ENCODE assay signal across 1 cellular context in genomic region chr13:93771229-93771628, GRCh38.
TF ChIP-seq lines count a peak whose summit lies in the region.

No MANE protein-coding gene starts in this region.

TF ChIP-seq in SK-N-SH, 30 proteins besides CTCF, POLR2A, EP300 and RAD21 (continued from another document):
- TF ChIP-seq GATA2 (CRISPR knock-in tag; IDR thresholded peaks at IDR 0.05) (no peak), RXRA (IDR thresholded peaks at IDR 0.05; ENCODE audit: borderline replicate concordance, low read depth) (no peak), MEF2A (IDR thresholded peaks at IDR 0.05; ENCODE audit: borderline replicate concordance, low read depth) (no peak), USF2 (IDR thresholded peaks at IDR 0.05; ENCODE audit: borderline replicate concordance, low read depth, low read length) (no peak), CHD2 (IDR thresholded peaks at IDR 0.05; ENCODE audit: low read length, partially characterized antibody) (no peak), TAF1 (IDR thresholded peaks at IDR 0.05; ENCODE audit: borderline replicate concordance, low read depth, low read length) (no peak), POLR2AphosphoS5 (IDR thresholded peaks at IDR 0.05; ENCODE audit: low read depth, low read length) (no peak), PBX3 (IDR thresholded peaks at IDR 0.05) (no peak), FOSL2 (IDR thresholded peaks at IDR 0.05; ENCODE audit: borderline replicate concordance, low read depth) (no peak), SMC3 (IDR thresholded peaks at IDR 0.05; ENCODE audit: low read depth, low read length) (no peak), EZH2phosphoT487 (IDR thresholded peaks at IDR 0.05; ENCODE audit: borderline replicate concordance, low read depth) (no peak), REST (IDR thresholded peaks at IDR 0.05; ENCODE audit: low read depth, low read length) (no peak), ELF1 (IDR thresholded peaks at IDR 0.05) (no peak), FOXJ3 (CRISPR knock-in tag; IDR thresholded peaks at IDR 0.05) (no peak)
